8 cellular contexts compared by ENCODE assay signal in genomic region chr7:30470783-30471182, GRCh38. TPM values are rescaled to one million over a fixed set of nuclear protein-coding genes. Genes with fewer than 3 reads are reported as not detected.
DNase-seq lines count a peak whose midpoint lies in the region; ATAC-seq, FAIRE-seq and TF ChIP-seq lines count a peak whose summit lies in the region.

No MANE protein-coding gene starts in this region.

- H2AFZ ChIP-seq in K562 (ENCODE audit: low read depth, low read length), result no peak overlapping the region

- TF ChIP-seq CTCF in A549 (IDR thresholded peaks at IDR 0.05) (no peak), K562 (IDR thresholded peaks at IDR 0.05 in 2 of 3, conservative IDR thresholded peaks at IDR 0.05 in 1 of 3; ENCODE audit: insufficient read depth in 2 of 3, low read depth in 1 of 3, low read length in 3 of 3) (no peak)

- POLR2A ChIA-PET in A549 (lab: Yijun Ruan, JAX) (no interaction called here), K562 (lab: Yijun Ruan, JAX) (interaction anchor here (0.9 to 1.2 kb wide), 2 partner anchors 10 to 18 kb away, joined by 3 to 4 read pairs; no protein-coding TSS in a partner anchor)

- H3K4me1 ChIP-seq in A549 (peaks cover 66% of the 10 kb centered on the region), K562 (replicated peaks in 1 of 2; ENCODE audit: control insufficient read depth in 2 of 2, insufficient read depth in 2 of 2, low read length in 2 of 2) (peaks cover 10 to 32% of the 10 kb centered on the region in 2 experiments; a peak in 4 of 5 replicates), mesodermal cell (ENCODE audit: control insufficient read depth, insufficient read depth, low read length, poor library complexity, severe bottlenecking) (peaks cover 35% of the 10 kb centered on the region)

- peaks cover 4% of the 10 kb centered on the region; the same call in 1 of the 2 replicates for H3K36me3 ChIP-seq in MG63
- no peaks in the 10 kb centered on the region for H3K36me3 ChIP-seq in K562 (ENCODE audit: control insufficient read depth, insufficient read depth, low read length)
- H3K36me3 ChIP-seq in mesodermal cell (ENCODE audit: control insufficient read depth, insufficient read depth, low read length), result no peaks in the 10 kb centered on the region

- H3K9me3 ChIP-seq in A549, result no peaks in the 10 kb centered on the region
- no peaks in the 10 kb centered on the region for H3K9me3 ChIP-seq in MG63
- H3K9me3 ChIP-seq in K562 (replicated peaks; ENCODE audit: control insufficient read depth, insufficient read depth, low read depth, low read length), result no peaks in the 10 kb centered on the region
- no peaks in the 10 kb centered on the region for H3K9me3 ChIP-seq in mesodermal cell (ENCODE audit: control insufficient read depth, low read length)

- H3K4me2 ChIP-seq in A549 (peak overlapping the region; percentile 50), K562 (ENCODE audit: insufficient read depth, low read length) (no peak overlapping the region; the same call in 1 of the 2 replicates)

- TF ChIP-seq RAD21 in A549 (conservative IDR thresholded peaks at IDR 0.05 in 1 of 2, IDR thresholded peaks at IDR 0.05 in 1 of 2), result no peak
- TF ChIP-seq RAD21 in K562 (CRISPR knock-in tag; conservative IDR thresholded peaks at IDR 0.05 in 1 of 2, IDR thresholded peaks at IDR 0.05 in 1 of 2), result no peak

- H3K27ac ChIP-seq in A549, result peak overlapping the region; percentile 60 to 87; a peak in 5 of 6 replicates
- H3K27ac ChIP-seq in K562 (ENCODE audit: extremely low read depth, low read depth, low read length), result peak overlapping the region; percentile 18; the same call in 1 of the 3 replicates
- peak overlapping the region; percentile 73 for H3K27ac ChIP-seq in mesodermal cell (ENCODE audit: low read depth, low read length, severe bottlenecking)

- H3K4me3 ChIP-seq in A549 (no peak overlapping the region), MG63 (no peak overlapping the region), K562 (no peak overlapping the region), mesodermal cell (ENCODE audit: extremely low read depth, insufficient read depth, low read length, poor library complexity, severe bottlenecking) (no peak overlapping the region)

- ATAC-seq in A549 (peak in 1 of 2 experiments; percentile 3; a peak in 2 of 6 replicates), K562 (peak; percentile 15; the same call in 2 of the 3 replicates)

- no peaks in the 10 kb centered on the region for H3K27me3 ChIP-seq in MG63
- no peaks in the 10 kb centered on the region for H3K27me3 ChIP-seq in K562 (ENCODE audit: control insufficient read depth in 2 of 2, insufficient read depth in 2 of 2, low read length in 2 of 2)

- peak in 1 of 2 experiments; percentile 28 for DNase-seq in A549 (ENCODE audit: low read depth in 1 of 2, low spot score in 1 of 2)
- peak; percentile 76 for DNase-seq in MG63
- peak; percentile 18 to 55 (median 27) for DNase-seq in K562 (ENCODE audit: extremely low read depth in 1 of 4, low spot score in 3 of 4)
- DNase-seq in retina, result no peak
- DNase-seq in GOT3 (lab: John Stamatoyannopoulos, UW), result no peak
- DNase-seq in ecto neural progenitor cell (ENCODE audit: low spot score), result no peak
- DNase-seq in posterior cingulate gyrus, result no peak

- CTCF ChIA-PET in A549 (lab: Yijun Ruan, JAX) (interaction anchor here (0.9 to 1.2 kb wide), 4 partner anchors 11 to 74 kb away, joined by 3 to 4 read pairs (median 3); no protein-coding TSS in a partner anchor), K562 (lab: Yijun Ruan, JAX; ENCODE audit: low intra/inter-chr PET ratio) (interaction anchor here (2.5 kb wide), 1 partner anchor 93 kb away, joined by 9 read pairs; no protein-coding TSS in a partner anchor)

- H3K9me1 ChIP-seq in K562 (ENCODE audit: control insufficient read depth, insufficient read depth, low read length), result no peaks in the 10 kb centered on the region

- WGBS in A549 (ENCODE audit: missing lambda C conversion rate), result 33% methylated on average over 6 of the region's 6 CpGs
- 1% methylated on average over 6 of the region's 6 CpGs for WGBS in K562 (ENCODE audit: insufficient coverage, low coverage, missing lambda C conversion rate)
- WGBS in mesodermal cell (ENCODE audit: insufficient coverage in 2 of 2), 2 experiments, result 49 to 74% methylated on average over 4 to 5 of the region's 6 CpGs

- no peak for FAIRE-seq in A549 (lab: Jason Lieb, UNC)
- FAIRE-seq in K562 (lab: Jason Lieb, UNC), result peak; percentile 32

- in situ Hi-C loops in K562 (cut with MboI), result no loop called here

- TF ChIP-seq POLR2A in A549 (IDR thresholded peaks at IDR 0.05; ENCODE audit: low read length) (no peak), K562 (conservative IDR thresholded peaks at IDR 0.05) (no peak)

- no TSS peak for BruUV-seq in K562 (replicated peaks; lab: Mats Ljungman, UMichigan)

- intact Hi-C loops in K562 (cut with micrococcal nuclease) (no loop called here), posterior cingulate gyrus (cut with DNase I) (no loop called here)

- no peak overlapping the region; a peak in 1 of 4 replicates for H3K9ac ChIP-seq in K562 (ENCODE audit: insufficient read depth in 1 of 2, low read depth in 2 of 2, low read length in 2 of 2)

- peaks cover 4% of the 10 kb centered on the region; the same call in 1 of the 2 replicates for H4K20me1 ChIP-seq in K562 (replicated peaks; ENCODE audit: control insufficient read depth, insufficient read depth, low read length)

- H3K79me2 ChIP-seq in K562 (ENCODE audit: control insufficient read depth, insufficient read depth, low read length), result no peaks in the 10 kb centered on the region

- TF ChIP-seq EP300 in A549 (IDR thresholded peaks at IDR 0.05) (no peak), K562 (IDR thresholded peaks at IDR 0.05; ENCODE audit: low read length) (peak; percentile 22; the same call in 1 of the 2 replicates)

TF ChIP-seq in A549, 52 proteins besides CTCF, POLR2A, EP300 and RAD21 (continues in another document):
- no peak for TF ChIP-seq RARB (CRISPR knock-in tag; IDR thresholded peaks at IDR 0.05)
- no peak for TF ChIP-seq RNF2 (IDR thresholded peaks at IDR 0.05; ENCODE audit: borderline replicate concordance, low read depth)

TF ChIP-seq in K562, 482 proteins besides CTCF, POLR2A, EP300 and RAD21 (continues in another document):
- no peak for TF ChIP-seq GABPB2 (CRISPR knock-in tag; conservative IDR thresholded peaks at IDR 0.05)
- no peak for TF ChIP-seq EP400 (IDR thresholded peaks at IDR 0.05)

RNA-seq across cellular contexts. Expression of gene NOD1, which starts 7.8 kb away (rescaled TPM):
- polyA plus RNA-seq in A549 (2011; rRNA removed) (6.5 and 6.6 TPM in 2 replicates), A549 (2017; fragmentation: RNase III; extraction: RNeasy Plus Mini Kit Qiagen cat#74134 plus additional on column Dnase treatment) (4.1 to 5.1 TPM (median 4.8 TPM) in 3 replicates), K562 (2011; rRNA removed) (4.8 and 5.2 TPM in 2 replicates), K562 (2014; fragmentation: Illumina TruSeq; extraction: Trizol) (4.2 and 4.8 TPM in 2 replicates), K562 (2014; fragmentation: Nextera tagmentation; extraction: Ambion mirVana) (1 to 10 TPM in 1 of 2 experiments, under 1 TPM in 1; 0.34 to 1.1 TPM), K562 (2014; rRNA removed) (5.6 and 5.9 TPM in 2 replicates)
- polyA plus RNA-seq in A549 (2012; cell fraction: cytosol; rRNA removed), result 3.2 and 4.5 TPM in 2 replicates
- 10.0 and 12.2 TPM in 2 replicates for polyA plus RNA-seq in A549 (2012; cell fraction: nucleus; rRNA removed)
- polyA minus RNA-seq in A549 (2011; rRNA and poly(A)+ RNA removed), result 8.1 and 9.0 TPM in 2 replicates
- 2.1 and 2.5 TPM in 2 replicates for total RNA-seq in MG63 (2014; rRNA removed; shearing (Covaris generic); ENCODE audit: low replicate concordance)
- 13.2 and 16.4 TPM in 2 replicates for total RNA-seq in K562 (2011; cell fraction: chromatin; rRNA removed; ENCODE audit: low replicate concordance)
- total RNA-seq in K562 (2011; cell fraction: nucleolus; rRNA removed), result 7.0 and 9.2 TPM in 2 replicates
- 8.9 and 9.9 TPM in 2 replicates for total RNA-seq in K562 (2011; cell fraction: nucleoplasm; rRNA removed)
- total RNA-seq in K562 (2014; rRNA removed) (3.7 and 3.9 TPM in 2 replicates), K562 (2014; rRNA removed; fragmentation: Illumina TruSeq; extraction: Trizol) (4.4 and 4.5 TPM in 2 replicates), K562 (2015; rRNA removed; fragmentation: Illumina TruSeq; extraction: Trizol) (4.7 and 5.3 TPM in 2 replicates), K562 (2021) (6.6 and 7.1 TPM in 2 replicates)
- 3.3 and 3.9 TPM in 2 replicates for polyA plus RNA-seq in K562 (2011; cell fraction: cytosol; rRNA removed)
- 8.8 and 11.3 TPM in 2 replicates for polyA plus RNA-seq in K562 (2011; cell fraction: nucleus; rRNA removed)
- polyA plus RNA-seq in K562 (2012), result 3.2 and 5.9 TPM in 2 replicates
- polyA minus RNA-seq in K562 (2011; rRNA and poly(A)+ RNA removed), result 3.7 and 5.2 TPM in 2 replicates
- 1.8 and 2.4 TPM in 2 replicates for polyA minus RNA-seq in K562 (2011; cell fraction: cytosol; rRNA and poly(A)+ RNA removed)
- 5.4 and 9.2 TPM in 2 replicates for polyA minus RNA-seq in K562 (2011; cell fraction: nucleus; rRNA and poly(A)+ RNA removed)
- 9.5 TPM for polyA plus RNA-seq in mesodermal cell (2013, experiment 1 of 2)
- polyA plus RNA-seq in mesodermal cell (2013, experiment 2 of 2), result 9.4 TPM

RNA-seq across cellular contexts. Expression of gene GGCT, which starts 33.8 kb away (rescaled TPM):
- polyA plus RNA-seq in A549 (2011; rRNA removed) (39.9 and 69.7 TPM in 2 replicates), A549 (2017; fragmentation: RNase III; extraction: RNeasy Plus Mini Kit Qiagen cat#74134 plus additional on column Dnase treatment) (77.5 to 84.2 TPM (median 79.6 TPM) in 3 replicates), K562 (2011; rRNA removed) (58.6 and 79.0 TPM in 2 replicates), K562 (2014; fragmentation: Illumina TruSeq; extraction: Trizol) (127 and 133 TPM in 2 replicates), K562 (2014; fragmentation: Nextera tagmentation; extraction: Ambion mirVana) (100 to 1,000 TPM; 285 to 349 TPM), K562 (2014; rRNA removed) (174 and 176 TPM in 2 replicates)
- polyA plus RNA-seq in A549 (2012; cell fraction: cytosol; rRNA removed), result 39.9 and 41.3 TPM in 2 replicates
- 12.4 and 17.4 TPM in 2 replicates for polyA plus RNA-seq in A549 (2012; cell fraction: nucleus; rRNA removed)
- 8.7 and 8.8 TPM in 2 replicates for polyA minus RNA-seq in A549 (2011; rRNA and poly(A)+ RNA removed)
- total RNA-seq in MG63 (2014; rRNA removed; shearing (Covaris generic); ENCODE audit: low replicate concordance), result 49.3 and 143 TPM in 2 replicates
- total RNA-seq in K562 (2011; cell fraction: chromatin; rRNA removed; ENCODE audit: low replicate concordance), result 9.2 and 19.4 TPM in 2 replicates
- 9.2 and 13.2 TPM in 2 replicates for total RNA-seq in K562 (2011; cell fraction: nucleolus; rRNA removed)
- 15.5 and 27.6 TPM in 2 replicates for total RNA-seq in K562 (2011; cell fraction: nucleoplasm; rRNA removed)
- total RNA-seq in K562 (2014; rRNA removed) (109 and 110 TPM in 2 replicates), K562 (2014; rRNA removed; fragmentation: Illumina TruSeq; extraction: Trizol) (157 and 168 TPM in 2 replicates), K562 (2015; rRNA removed; fragmentation: Illumina TruSeq; extraction: Trizol) (119 and 136 TPM in 2 replicates), K562 (2021) (97.1 and 98.3 TPM in 2 replicates)
- polyA plus RNA-seq in K562 (2011; cell fraction: cytosol; rRNA removed), result 36.9 and 38.3 TPM in 2 replicates
- polyA plus RNA-seq in K562 (2011; cell fraction: nucleus; rRNA removed), result 25.2 and 29.3 TPM in 2 replicates
- polyA plus RNA-seq in K562 (2012), result 111 and 128 TPM in 2 replicates
- 15.7 and 17.3 TPM in 2 replicates for polyA minus RNA-seq in K562 (2011; rRNA and poly(A)+ RNA removed)
- polyA minus RNA-seq in K562 (2011; cell fraction: cytosol; rRNA and poly(A)+ RNA removed), result 9.3 and 13.7 TPM in 2 replicates
- 11.4 and 12.6 TPM in 2 replicates for polyA minus RNA-seq in K562 (2011; cell fraction: nucleus; rRNA and poly(A)+ RNA removed)
- 25.3 TPM for polyA plus RNA-seq in mesodermal cell (2013, experiment 1 of 2)
- 29.0 TPM for polyA plus RNA-seq in mesodermal cell (2013, experiment 2 of 2)

Comparison
In these comparisons a context has a peak if more than half of its experiments do, and no peak if none do; other contexts are left out.
1. DNase-seq: peak in MG63 (single experiment) and K562 (4 of 4); none in retina (single experiment), GOT3 (single experiment), ecto neural progenitor cell (single experiment) and posterior cingulate gyrus (0 of 10).
2. H3K27ac ChIP-seq: peak in every context shown above with its lines; median percentile 74 in A549; 73 in mesodermal cell; 18 in K562.
3. Of the 35 proteins assayed by ChIP-seq in both K562 and A549: peak only in K562: EP300; only in A549: none; in both: none; in neither: 34.